Comparison of ENCODE assay signal across 27 cellular contexts in the genomic region with DNA sequence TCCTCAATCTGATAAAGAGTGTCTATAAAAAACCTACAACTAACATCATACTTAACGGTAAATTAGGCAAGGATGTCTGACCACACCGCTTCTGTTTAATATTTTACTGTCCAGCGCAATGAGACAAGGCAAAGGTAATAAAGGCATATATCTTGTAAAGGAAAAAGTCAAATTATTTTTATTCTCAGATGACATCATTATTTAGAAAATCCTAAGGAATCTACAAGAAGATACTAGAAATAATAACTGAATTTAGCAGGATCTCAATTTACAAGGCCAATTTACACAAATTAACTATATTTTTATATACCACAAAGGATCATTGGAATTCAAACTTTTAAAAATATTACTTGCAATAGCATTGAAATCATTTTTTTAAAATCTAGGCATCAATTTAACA. TPM values are rescaled to one million over a fixed set of nuclear protein-coding genes. Genes with fewer than 3 reads are reported as not detected.
"Had no signal": no experiment of that assay in that cellular context is flagged by ENCODE, and none has a peak within 500 bp of the region (broad histone marks: within the 10 kb centered on the region; RNA-seq: fewer than 3 reads in every experiment).

No MANE protein-coding gene starts in this region.

- H3K36me3 ChIP-seq: breast epithelium, MG63, WERI-Rb-1 had no signal

- H3K27ac ChIP-seq: breast epithelium, coronary artery, WERI-Rb-1 had no signal

- H3K9me3 ChIP-seq: MG63 had no signal

- DNase-seq: activated CD4-positive, alpha-beta T cell treated with anti-CD3 and anti-CD28 coated beads for 48 hours; activated CD4-positive, alpha-beta T cell treated with anti-CD3 and anti-CD28 coated beads, Interleukin-2, amount 50 U/mL, for 48 hours; activated CD8-positive, alpha-beta memory T cell treated with anti-CD3 and anti-CD28 coated beads, Interleukin-2, amount 10 ng/mL, durations not matched to agents 7 days and 5 days; activated effector memory CD4-positive, alpha-beta T cell treated with Interleukin-2 at 50 U/mL for 16 hours; activated naive CD4-positive, alpha-beta T cell; activated T-cell treated with anti-CD3 and anti-CD28 coated beads, Interleukin-2, amount 50 U/mL, for 24 hours; aorta; caudate nucleus; MG63; NCI-H1092 treated with DMSO at 0.1 percent for 48 hours; NCI-H1436; NCI-H1694 treated with DMSO at 0.1 percent for 48 hours; NCI-H2029 treated with DMSO at 0.1 percent for 48 hours; NCI-H510A treated with DMSO at 0.1 percent for 48 hours; NCI-H69; NK-92 treated with Interleukin-12 subunit alpha and Interleukin-12 subunit beta, amount 100 ng/mL, for 24 hours; SIG-M5; T-cell; T-helper 2 cell; T1000; WERI-Rb-1 had no signal

- H3K4me3 ChIP-seq: breast epithelium, coronary artery, MG63 had no signal

- H3K4me1 ChIP-seq: breast epithelium had no signal

- FAIRE-seq: TTC549 had no signal

RNA-seq across cellular contexts. Expression of gene GJA4, which starts 29.4 kb away (rescaled TPM):
- total RNA-seq: activated CD8-positive, alpha-beta memory T cell treated with anti-CD3 and anti-CD28 coated beads, Interleukin-2, amount 10 ng/mL, durations not matched to agents 7 days and 5 days; activated T-helper 1 cell treated with anti-CD3 and anti-CD28 coated beads, Interleukin-12 subunit alpha, Interleukin-12 subunit beta, Interleukin-2, Interleukin-4 antibody, amounts not matched to agents 30 ng/mL and 10 ng/mL and 1 ng/mL, durations not matched to agents 14 hours and 24 hours and 36 hours; RPMI7951; T-cell had no signal

RNA-seq across cellular contexts. Expression of gene GJB3, which starts 41.2 kb away (rescaled TPM):
- total RNA-seq: activated CD8-positive, alpha-beta memory T cell treated with anti-CD3 and anti-CD28 coated beads, Interleukin-2, amount 10 ng/mL, durations not matched to agents 7 days and 5 days; activated T-helper 1 cell treated with anti-CD3 and anti-CD28 coated beads, Interleukin-12 subunit alpha, Interleukin-12 subunit beta, Interleukin-2, Interleukin-4 antibody, amounts not matched to agents 30 ng/mL and 10 ng/mL and 1 ng/mL, durations not matched to agents 14 hours and 24 hours and 36 hours; chondrocyte; RPMI7951; T-cell had no signal
